38 cellular contexts compared by ENCODE assay signal in the genomic region with DNA sequence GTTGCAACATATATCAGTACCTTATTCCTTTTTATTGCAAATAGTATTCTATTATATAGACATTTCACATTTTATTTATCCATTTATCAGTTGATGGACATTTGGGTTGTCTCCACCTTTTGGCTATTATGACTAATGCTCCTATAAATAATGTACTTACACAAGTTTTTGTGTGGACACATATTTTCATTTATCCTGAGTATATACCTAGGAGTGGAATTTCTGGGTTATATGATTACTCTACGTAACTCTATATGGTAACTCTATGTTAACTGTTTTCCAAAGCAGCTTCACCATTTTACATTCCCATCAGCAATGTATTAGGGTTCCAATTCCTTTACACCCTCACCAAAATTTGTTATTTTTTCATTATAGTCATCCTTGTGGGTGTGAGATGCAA.
"Had no signal": no experiment of that assay in that cellular context is flagged by ENCODE, and none has a peak within 500 bp of the region (broad histone marks: within the 10 kb centered on the region; RNA-seq: fewer than 3 reads in every experiment).

No MANE protein-coding gene starts in this region.

- H3K27me3 Mint-ChIP-seq: activated naive CD4-positive, alpha-beta T cell treated with anti-CD3 and anti-CD28 coated beads, Interleukin-2, amount 10 ng/mL, durations not matched to agents 7 days and 5 days; activated naive CD4-positive, alpha-beta T cell treated with anti-CD3 and anti-CD28 coated beads, Interleukin-2, amount 50 U/mL, for 24 hours; activated naive CD8-positive, alpha-beta T cell; activated naive CD8-positive, alpha-beta T cell treated with anti-CD3 and anti-CD28 coated beads for 36 hours; activated naive CD8-positive, alpha-beta T cell treated with anti-CD3 and anti-CD28 coated beads, Interleukin-2, amount 10 ng/mL, durations not matched to agents 7 days and 5 days; activated naive CD8-positive, alpha-beta T cell treated with anti-CD3 and anti-CD28 coated beads, Interleukin-2, amount 50 U/mL, for 24 hours; activated T-helper 17 cell treated with anti-CD3 and anti-CD28 coated beads, Interleukin-2, amount 50 U/mL, for 72 hours; brain; central memory CD8-positive, alpha-beta T cell had no signal

- H3K4me3 Mint-ChIP-seq: activated naive CD4-positive, alpha-beta T cell treated with anti-CD3 and anti-CD28 coated beads for 36 hours; activated naive CD4-positive, alpha-beta T cell treated with anti-CD3 and anti-CD28 coated beads, Interleukin-2, amount 10 ng/mL, durations not matched to agents 7 days and 5 days; activated naive CD4-positive, alpha-beta T cell treated with anti-CD3 and anti-CD28 coated beads, Interleukin-2, amount 50 U/mL, for 24 hours; activated naive CD8-positive, alpha-beta T cell; activated naive CD8-positive, alpha-beta T cell treated with anti-CD3 and anti-CD28 coated beads for 36 hours; activated naive CD8-positive, alpha-beta T cell treated with anti-CD3 and anti-CD28 coated beads, Interleukin-2, amount 10 ng/mL, durations not matched to agents 7 days and 5 days; activated naive CD8-positive, alpha-beta T cell treated with anti-CD3 and anti-CD28 coated beads, Interleukin-2, amount 50 U/mL, for 24 hours; activated T-cell treated with anti-CD3 and anti-CD28 coated beads, Interleukin-2, amount 50 U/mL, for 4 hours; activated T-cell treated with anti-CD3 and anti-CD28 coated beads, Interleukin-2, amount 50 U/mL, for 72 hours; activated T-helper 1 cell treated with anti-CD3 and anti-CD28 coated beads, Interleukin-12 subunit alpha, Interleukin-12 subunit beta, Interleukin-2, Interleukin-4 antibody, amounts not matched to agents 30 ng/mL and 10 ng/mL and 1 ng/mL, durations not matched to agents 14 hours and 24 hours and 36 hours; activated T-helper 17 cell treated with anti-CD3 and anti-CD28 coated beads, Interleukin-2, amount 50 U/mL, for 72 hours; brain; central memory CD8-positive, alpha-beta T cell had no signal

- H3K27ac Mint-ChIP-seq: activated naive CD4-positive, alpha-beta T cell treated with anti-CD3 and anti-CD28 coated beads for 36 hours; activated naive CD4-positive, alpha-beta T cell treated with anti-CD3 and anti-CD28 coated beads, Interleukin-2, amount 10 ng/mL, durations not matched to agents 7 days and 5 days; activated naive CD4-positive, alpha-beta T cell treated with anti-CD3 and anti-CD28 coated beads, Interleukin-2, amount 50 U/mL, for 24 hours; activated naive CD4-positive, alpha-beta T cell treated with anti-CD3 and anti-CD28 coated beads, Interleukin-2, amount 50 U/mL, for 72 hours; activated naive CD8-positive, alpha-beta T cell; activated naive CD8-positive, alpha-beta T cell treated with anti-CD3 and anti-CD28 coated beads for 36 hours; activated naive CD8-positive, alpha-beta T cell treated with anti-CD3 and anti-CD28 coated beads, Interleukin-2, amount 10 ng/mL, durations not matched to agents 7 days and 5 days; activated naive CD8-positive, alpha-beta T cell treated with anti-CD3 and anti-CD28 coated beads, Interleukin-2, amount 50 U/mL, for 24 hours; activated T-cell treated with anti-CD3 and anti-CD28 coated beads, Interleukin-2, amount 50 U/mL, for 72 hours; activated T-helper 1 cell treated with anti-CD3 and anti-CD28 coated beads, Interleukin-12 subunit alpha, Interleukin-12 subunit beta, Interleukin-2, Interleukin-4 antibody, amounts not matched to agents 30 ng/mL and 10 ng/mL and 1 ng/mL, durations not matched to agents 14 hours and 24 hours and 36 hours; activated T-helper 17 cell treated with anti-CD3 and anti-CD28 coated beads, Interleukin-2, amount 50 U/mL, for 72 hours; activated T-helper 2 cell treated with anti-CD3 and anti-CD28 coated beads, Interferon-gamma antibody, Interleukin-2, Interleukin-4, amounts not matched to agents 10 μg/mL and 5 μg/mL and 100 μg/mL, durations not matched to agents 14 hours and 24 hours and 36 hours; brain had no signal

- H3K27ac ChIP-seq: adrenal gland, ascending aorta, body of pancreas, brain microvascular endothelial cell, breast epithelium, cardiac muscle cell had no signal

- H3K27me3 ChIP-seq: adrenal gland, ascending aorta, body of pancreas, brain microvascular endothelial cell, breast epithelium, cardiac muscle cell had no signal

- ATAC-seq: activated naive CD4-positive, alpha-beta T cell treated with anti-CD3 and anti-CD28 coated beads, Interleukin-2, amount 50 U/mL, for 72 hours; activated naive CD8-positive, alpha-beta T cell treated with anti-CD3 and anti-CD28 coated beads, Interleukin-2, amount 50 U/mL, for 24 hours; activated T-cell treated with anti-CD3 and anti-CD28 coated beads, Interleukin-2, amount 50 U/mL, for 4 hours; activated T-cell treated with anti-CD3 and anti-CD28 coated beads, Interleukin-2, amount 50 U/mL, for 72 hours; activated T-helper 17 cell treated with anti-CD3 and anti-CD28 coated beads, Interleukin-2, amount 50 U/mL, for 72 hours; body of pancreas had no signal

- FAIRE-seq: astrocyte, bronchial epithelial cell had no signal

- H3K9me3 ChIP-seq: adrenal gland, ascending aorta, body of pancreas, breast epithelium had no signal

- H3K4me3 ChIP-seq: adrenal gland, ascending aorta, body of pancreas, breast epithelium, cardiac muscle cell had no signal

- H3K4me1 ChIP-seq: ascending aorta, body of pancreas, breast epithelium had no signal

- H3K4me1 Mint-ChIP-seq: activated naive CD4-positive, alpha-beta T cell treated with anti-CD3 and anti-CD28 coated beads, Interleukin-2, amount 10 ng/mL, durations not matched to agents 7 days and 5 days; activated naive CD4-positive, alpha-beta T cell treated with anti-CD3 and anti-CD28 coated beads, Interleukin-2, amount 50 U/mL, for 24 hours; activated naive CD8-positive, alpha-beta T cell treated with anti-CD3 and anti-CD28 coated beads for 36 hours; activated naive CD8-positive, alpha-beta T cell treated with anti-CD3 and anti-CD28 coated beads, Interleukin-2, amount 10 ng/mL, durations not matched to agents 7 days and 5 days; activated naive CD8-positive, alpha-beta T cell treated with anti-CD3 and anti-CD28 coated beads, Interleukin-2, amount 50 U/mL, for 24 hours; activated T-helper 17 cell treated with anti-CD3 and anti-CD28 coated beads, Interleukin-2, amount 50 U/mL, for 72 hours; brain had no signal

- DNase-seq: activated effector memory CD4-positive, alpha-beta T cell treated with anti-CD3 and anti-CD28 coated beads, Interleukin-2, amount 50 U/mL, for 16 hours; activated effector memory CD4-positive, alpha-beta T cell treated with Interleukin-2 at 50 U/mL for 16 hours; activated gamma-delta T cell; activated gamma-delta T cell treated with Interleukin-2 at 50 U/mL for 16 hours; activated naive CD4-positive, alpha-beta T cell; activated naive CD4-positive, alpha-beta T cell treated with anti-CD3 and anti-CD28 coated beads for 36 hours; activated naive CD4-positive, alpha-beta T cell treated with anti-CD3 and anti-CD28 coated beads, Interleukin-2, amount 10 ng/mL, durations not matched to agents 7 days and 5 days; activated naive CD4-positive, alpha-beta T cell treated with anti-CD3 and anti-CD28 coated beads, Interleukin-2, amount 50 U/mL, for 16 hours; activated naive CD4-positive, alpha-beta T cell treated with Interleukin-2 at 50 U/mL for 16 hours; activated naive CD8-positive, alpha-beta T cell treated with anti-CD3 and anti-CD28 coated beads for 36 hours; activated naive CD8-positive, alpha-beta T cell treated with anti-CD3 and anti-CD28 coated beads, Interleukin-2, amount 10 ng/mL, durations not matched to agents 7 days and 5 days; activated naive CD8-positive, alpha-beta T cell treated with anti-CD3 and anti-CD28 coated beads, Interleukin-2, amount 50 U/mL, for 24 hours; activated T-cell treated with anti-CD3 and anti-CD28 coated beads, Interleukin-2, amount 50 U/mL, for 4 hours; activated T-cell treated with anti-CD3 and anti-CD28 coated beads, Interleukin-2, amount 50 U/mL, for 48 hours; activated T-cell treated with anti-CD3 and anti-CD28 coated beads, Interleukin-2, amount 50 U/mL, for 72 hours; adrenal gland; amniotic stem cell; amygdala; anterior cingulate cortex; aorta; body of pancreas; brain microvascular endothelial cell; caudate nucleus; central memory CD4-positive, alpha-beta T cell; cerebellar nuclear complex had no signal
